Comparison of ENCODE assay signal across 1 cellular context in genomic region chr19:12667903-12668302, GRCh38.
TF ChIP-seq lines count a peak whose summit lies in the region.

No MANE protein-coding gene starts in this region.

TF ChIP-seq in K562, 482 proteins besides CTCF, POLR2A, EP300 and RAD21:
- peak; percentile 1; the same call in 1 of the 2 replicates for TF ChIP-seq E2F4 (CRISPR knock-in tag; IDR thresholded peaks at IDR 0.05; ENCODE audit: low read depth)
- no peak for TF ChIP-seq NR0B1 (IDR thresholded peaks at IDR 0.05; ENCODE audit: partially characterized antibody)
- TF ChIP-seq ZBTB40 (IDR thresholded peaks at IDR 0.05), result peak; percentile 80
- peak; percentile 86 for TF ChIP-seq ZBTB40 (CRISPR knock-in tag; IDR thresholded peaks at IDR 0.05)
